ENCODE assay signal across 2 cellular contexts in the genomic region with DNA sequence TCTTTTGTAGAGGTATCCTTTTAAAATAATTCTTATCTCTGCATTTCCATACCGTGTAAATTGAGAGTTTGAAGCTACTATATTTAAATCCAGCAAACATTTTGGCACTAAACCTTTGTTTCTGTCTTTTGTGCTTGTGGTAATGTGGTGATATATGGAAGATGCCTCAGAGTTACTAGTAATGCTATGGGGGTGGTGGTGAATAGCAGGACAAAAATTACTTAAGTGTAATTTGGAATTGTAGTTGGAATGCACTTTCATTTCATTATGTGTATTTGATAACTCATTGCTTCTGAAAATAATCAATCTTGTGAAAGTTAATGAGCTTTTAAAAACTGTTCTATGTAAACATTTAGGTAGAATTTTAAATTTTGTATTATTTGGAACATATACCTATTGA.
TF ChIP-seq lines count a peak whose summit lies in the region.

No MANE protein-coding gene starts in this region.

TF ChIP-seq in SK-N-SH treated with all-trans-retinoic acid at 6 μM for 48 hours, 23 proteins besides CTCF, POLR2A, EP300 and RAD21 (continued from another document):
- TF ChIP-seq, protein P1, sequence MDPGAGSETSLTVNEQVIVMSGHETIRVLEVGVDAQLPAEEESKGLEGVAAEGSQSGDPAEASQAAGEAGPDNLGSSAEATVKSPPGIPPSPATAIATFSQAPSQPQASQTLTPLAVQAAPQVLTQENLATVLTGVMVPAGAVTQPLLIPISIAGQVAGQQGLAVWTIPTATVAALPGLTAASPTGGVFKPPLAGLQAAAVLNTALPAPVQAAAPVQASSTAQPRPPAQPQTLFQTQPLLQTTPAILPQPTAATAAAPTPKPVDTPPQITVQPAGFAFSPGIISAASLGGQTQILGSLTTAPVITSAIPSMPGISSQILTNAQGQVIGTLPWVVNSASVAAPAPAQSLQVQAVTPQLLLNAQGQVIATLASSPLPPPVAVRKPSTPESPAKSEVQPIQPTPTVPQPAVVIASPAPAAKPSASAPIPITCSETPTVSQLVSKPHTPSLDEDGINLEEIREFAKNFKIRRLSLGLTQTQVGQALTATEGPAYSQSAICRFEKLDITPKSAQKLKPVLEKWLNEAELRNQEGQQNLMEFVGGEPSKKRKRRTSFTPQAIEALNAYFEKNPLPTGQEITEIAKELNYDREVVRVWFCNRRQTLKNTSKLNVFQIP (CRISPR knock-in tag; IDR thresholded peaks at IDR 0.05; ENCODE audit: borderline replicate concordance, low read depth) = no peak
- peak; percentile 97 for TF ChIP-seq ISL1 (CRISPR knock-in tag; IDR thresholded peaks at IDR 0.05)
- 0 out of 2 replicates have a peak, but pooled peaks have one; percentile 14 for TF ChIP-seq TCF4 (CRISPR knock-in tag; IDR thresholded peaks at IDR 0.05; ENCODE audit: borderline replicate concordance)
- no peak for TF ChIP-seq PPARA (CRISPR knock-in tag; IDR thresholded peaks at IDR 0.05; ENCODE audit: borderline replicate concordance)
- no peak for TF ChIP-seq RARB (CRISPR knock-in tag; IDR thresholded peaks at IDR 0.05)
- no peak for TF ChIP-seq CSDC2 (CRISPR knock-in tag; IDR thresholded peaks at IDR 0.05)
- no peak for TF ChIP-seq ESRRG (CRISPR knock-in tag; IDR thresholded peaks at IDR 0.05)
- no peak for TF ChIP-seq SNAI2 (CRISPR knock-in tag; IDR thresholded peaks at IDR 0.05)

TF ChIP-seq in SK-N-SH, 30 proteins besides CTCF, POLR2A, EP300 and RAD21 (continued from another document):
- TF ChIP-seq, protein P2, sequence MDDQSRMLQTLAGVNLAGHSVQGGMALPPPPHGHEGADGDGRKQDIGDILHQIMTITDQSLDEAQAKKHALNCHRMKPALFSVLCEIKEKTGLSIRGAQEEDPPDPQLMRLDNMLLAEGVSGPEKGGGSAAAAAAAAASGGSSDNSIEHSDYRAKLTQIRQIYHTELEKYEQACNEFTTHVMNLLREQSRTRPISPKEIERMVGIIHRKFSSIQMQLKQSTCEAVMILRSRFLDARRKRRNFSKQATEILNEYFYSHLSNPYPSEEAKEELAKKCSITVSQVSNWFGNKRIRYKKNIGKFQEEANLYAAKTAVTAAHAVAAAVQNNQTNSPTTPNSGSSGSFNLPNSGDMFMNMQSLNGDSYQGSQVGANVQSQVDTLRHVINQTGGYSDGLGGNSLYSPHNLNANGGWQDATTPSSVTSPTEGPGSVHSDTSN (IDR thresholded peaks at IDR 0.05) = no peak
- TF ChIP-seq, protein P3, sequence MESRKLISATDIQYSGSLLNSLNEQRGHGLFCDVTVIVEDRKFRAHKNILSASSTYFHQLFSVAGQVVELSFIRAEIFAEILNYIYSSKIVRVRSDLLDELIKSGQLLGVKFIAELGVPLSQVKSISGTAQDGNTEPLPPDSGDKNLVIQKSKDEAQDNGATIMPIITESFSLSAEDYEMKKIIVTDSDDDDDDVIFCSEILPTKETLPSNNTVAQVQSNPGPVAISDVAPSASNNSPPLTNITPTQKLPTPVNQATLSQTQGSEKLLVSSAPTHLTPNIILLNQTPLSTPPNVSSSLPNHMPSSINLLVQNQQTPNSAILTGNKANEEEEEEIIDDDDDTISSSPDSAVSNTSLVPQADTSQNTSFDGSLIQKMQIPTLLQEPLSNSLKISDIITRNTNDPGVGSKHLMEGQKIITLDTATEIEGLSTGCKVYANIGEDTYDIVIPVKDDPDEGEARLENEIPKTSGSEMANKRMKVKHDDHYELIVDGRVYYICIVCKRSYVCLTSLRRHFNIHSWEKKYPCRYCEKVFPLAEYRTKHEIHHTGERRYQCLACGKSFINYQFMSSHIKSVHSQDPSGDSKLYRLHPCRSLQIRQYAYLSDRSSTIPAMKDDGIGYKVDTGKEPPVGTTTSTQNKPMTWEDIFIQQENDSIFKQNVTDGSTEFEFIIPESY (IDR thresholded peaks at IDR 0.05; ENCODE audit: borderline replicate concordance, low read depth) = no peak
- TF ChIP-seq GATA2 (CRISPR knock-in tag; IDR thresholded peaks at IDR 0.05) (no peak), TEAD4 (IDR thresholded peaks at IDR 0.05; ENCODE audit: borderline replicate concordance, insufficient read depth) (no peak)
